Comparison of ENCODE assay signal across 21 cellular contexts in the genomic region with DNA sequence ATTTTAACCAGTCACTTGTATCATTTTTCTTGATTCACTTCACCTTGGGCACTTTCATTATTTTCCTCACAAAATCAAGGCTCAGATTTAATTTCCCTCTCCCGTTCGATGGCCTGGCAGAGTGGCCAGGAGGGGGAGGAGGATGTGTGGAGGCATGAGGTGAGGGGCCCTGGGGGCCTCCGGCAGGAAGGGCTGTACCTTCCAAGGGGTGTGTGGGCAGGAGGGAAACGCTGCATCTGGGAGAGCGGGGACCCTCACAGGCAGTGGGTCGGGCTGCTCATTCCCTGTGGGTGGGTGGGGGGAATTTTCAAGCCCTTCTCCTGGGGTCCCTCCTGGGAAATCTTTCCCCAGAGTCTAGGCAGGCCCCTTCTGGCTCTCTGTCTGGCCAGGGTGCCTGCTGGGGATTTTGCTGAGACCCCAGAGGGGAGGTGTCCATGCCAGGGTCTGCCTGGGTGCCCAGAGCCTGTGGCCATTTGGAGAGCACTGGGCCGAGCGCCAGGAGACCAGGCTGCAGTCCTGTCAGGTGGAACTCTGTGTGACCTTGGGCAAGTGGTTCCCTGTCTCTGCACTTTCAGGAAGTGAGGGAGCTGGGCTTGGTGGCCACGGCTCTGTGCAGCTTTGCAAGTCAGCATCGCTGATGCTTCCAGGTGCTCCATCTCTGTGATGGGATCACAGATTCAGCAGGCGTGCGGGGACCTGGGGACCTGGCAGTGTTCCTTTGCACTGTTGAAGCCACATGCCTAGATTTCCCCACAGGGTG.
A peak's percentile ranks its signal among the peaks of the same experiment; 100 is the strongest.
DNase-seq lines count a peak whose midpoint lies in the region; ATAC-seq, FAIRE-seq and TF ChIP-seq lines count a peak whose summit lies in the region.
"Had no signal": no experiment of that assay in that cellular context is flagged by ENCODE, and none has a peak within 500 bp of the region (broad histone marks: within the 10 kb centered on the region; RNA-seq: fewer than 3 reads in every experiment).

No MANE protein-coding gene starts in this region.

- H3K14ac ChIP-seq in H1 (ENCODE audit: insufficient read length) (no peak overlapping the region), neuronal stem cell (ENCODE audit: low read length) (no peak overlapping the region)

- no peak overlapping the region for H2BK120ac ChIP-seq in H1 (replicated peaks; ENCODE audit: low read depth, low read length)
- no peak overlapping the region for H2BK120ac ChIP-seq in neuronal stem cell (ENCODE audit: low read depth, low read length)

- no peaks in the 10 kb centered on the region for H3K79me2 ChIP-seq in Karpas-422 (ENCODE audit: low read length)
- no peaks in the 10 kb centered on the region for H3K79me2 ChIP-seq in H1 (ENCODE audit: control insufficient read depth in 1 of 2, insufficient read depth in 2 of 2, low read length in 2 of 2)

- H3K18ac ChIP-seq in H1 (ENCODE audit: extremely low read depth, low read length): no peak overlapping the region
- no peak overlapping the region for H3K18ac ChIP-seq in neuronal stem cell (ENCODE audit: low read length)

- peak overlapping the region in 6 of 11 experiments; percentile 8 to 78 (median 69); a peak in 9 of 22 replicates for H3K27ac ChIP-seq in BLaER1 treated with 17β-estradiol and CSF1 and Interleukin-3, amounts not matched to agents 10 nM and 100 nM
- H3K27ac ChIP-seq in Karpas-422 (ENCODE audit: low read length): no peak overlapping the region
- H3K27ac ChIP-seq in H1 (ENCODE audit: low read depth, low read length): no peak overlapping the region
- no peak overlapping the region for H3K27ac ChIP-seq in neuronal stem cell (replicated peaks; ENCODE audit: low read length)
- H3K27ac ChIP-seq: HL-60 had no signal

- TF ChIP-seq RAD21 in H1 (IDR thresholded peaks at IDR 0.05 in 1 of 2, conservative IDR thresholded peaks at IDR 0.05 in 1 of 2; ENCODE audit: low read depth in 2 of 2, low read length in 2 of 2): no peak

- no peaks in the 10 kb centered on the region for H3K9me2 ChIP-seq in Karpas-422 (replicated peaks; ENCODE audit: insufficient read depth, low read length)

- H2BK5ac ChIP-seq in H1 (ENCODE audit: low read depth, low read length) (no peak overlapping the region), neuronal stem cell (ENCODE audit: low read length) (no peak overlapping the region)

- peaks cover 0 to 50% (median 0%) of the 10 kb centered on the region in 11 experiments; a peak in 5 of 22 replicates for H3K27me3 ChIP-seq in BLaER1 treated with 17β-estradiol and CSF1 and Interleukin-3, amounts not matched to agents 10 nM and 100 nM
- no peaks in the 10 kb centered on the region for H3K27me3 ChIP-seq in Karpas-422 (ENCODE audit: low read length)
- no peaks in the 10 kb centered on the region for H3K27me3 ChIP-seq in H1 (replicated peaks in 1 of 4; ENCODE audit: control insufficient read depth in 3 of 4, extremely low read depth in 1 of 4, insufficient read depth in 3 of 4, low read length in 3 of 4)
- H3K27me3 ChIP-seq in neuronal stem cell (ENCODE audit: control insufficient read depth in 3 of 3, insufficient read depth in 3 of 3, low read depth in 1 of 3, low read length in 3 of 3): peaks cover 0 to 7% (median 0%) of the 10 kb centered on the region in 3 experiments

- no peak overlapping the region for H3K56ac ChIP-seq in H1 (replicated peaks; ENCODE audit: insufficient read length, low read depth, low read length)

- no peaks in the 10 kb centered on the region for H3K36me3 ChIP-seq in BLaER1 treated with 17β-estradiol and CSF1 and Interleukin-3, amounts not matched to agents 10 nM and 100 nM
- no peaks in the 10 kb centered on the region for H3K36me3 ChIP-seq in Karpas-422 (ENCODE audit: insufficient read depth, low read length)
- no peaks in the 10 kb centered on the region for H3K36me3 ChIP-seq in H1 (ENCODE audit: control insufficient read depth in 2 of 4, insufficient read depth in 4 of 4, low read length in 3 of 4)
- no peaks in the 10 kb centered on the region for H3K36me3 ChIP-seq in neuronal stem cell (replicated peaks in 1 of 2; ENCODE audit: control insufficient read depth in 2 of 2, insufficient read depth in 2 of 2, low read length in 2 of 2)

- H2BK20ac ChIP-seq in H1 (ENCODE audit: low read length): no peak overlapping the region; the same call in 1 of the 2 replicates

- H2BK12ac ChIP-seq in H1 (ENCODE audit: low read depth, low read length): no peak overlapping the region
- peak overlapping the region; percentile 8 for H2BK12ac ChIP-seq in neuronal stem cell (ENCODE audit: low read length)

- no peak overlapping the region for H2BK15ac ChIP-seq in H1 (ENCODE audit: low read length)
- H2BK15ac ChIP-seq in neuronal stem cell (ENCODE audit: low read length): no peak overlapping the region

- H4K8ac ChIP-seq in H1 (ENCODE audit: extremely low read depth, insufficient read depth, low read length) (no peak overlapping the region), neuronal stem cell (ENCODE audit: low read depth, low read length) (no peak overlapping the region)

- H3K9me3 ChIP-seq in BLaER1 treated with 17β-estradiol and CSF1 and Interleukin-3, amounts not matched to agents 10 nM and 100 nM (replicated peaks in 1 of 11): peaks cover 0 to 29% (median 11%) of the 10 kb centered on the region in 11 experiments; a peak in 10 of 22 replicates
- H3K9me3 ChIP-seq in Karpas-422 (ENCODE audit: low read length) (no peaks in the 10 kb centered on the region), H1 (ENCODE audit: insufficient read depth in 2 of 2, low read depth in 1 of 2, low read length in 1 of 2) (no peaks in the 10 kb centered on the region), neuronal stem cell (replicated peaks in 1 of 2; ENCODE audit: control insufficient read depth in 2 of 2, insufficient read depth in 1 of 2, low read depth in 1 of 2, low read length in 2 of 2) (no peaks in the 10 kb centered on the region)

- ATAC-seq in HG03439 (IDR thresholded peaks at IDR 0.05; ENCODE audit: unreplicated experiment): no peak
- ATAC-seq: HCT116, T-cell had no signal

- H3K9ac ChIP-seq in BLaER1 treated with 17β-estradiol and CSF1 and Interleukin-3, amounts not matched to agents 10 nM and 100 nM: peak overlapping the region in 6 of 11 experiments; percentile 0 to 64 (median 35); a peak in 6 of 22 replicates
- H3K9ac ChIP-seq in Karpas-422 (ENCODE audit: low read length): peak overlapping the region; percentile 20; the same call in 1 of the 2 replicates
- no peak overlapping the region; a peak in 2 of 7 replicates for H3K9ac ChIP-seq in H1 (replicated peaks in 1 of 4; ENCODE audit: extremely low read depth in 1 of 4, low read depth in 3 of 4, low read length in 3 of 4)
- no peak overlapping the region for H3K9ac ChIP-seq in neuronal stem cell (ENCODE audit: low read depth, low read length, poor library complexity)

- no peak for TF ChIP-seq POLR2A in H1 (IDR thresholded peaks at IDR 0.05; ENCODE audit: control extremely low read depth in 1 of 2, low read depth in 2 of 2, low read length in 2 of 2)

- peaks cover 0 to 20% (median 0%) of the 10 kb centered on the region in 11 experiments; a peak in 3 of 22 replicates for H4K20me1 ChIP-seq in BLaER1 treated with 17β-estradiol and CSF1 and Interleukin-3, amounts not matched to agents 10 nM and 100 nM
- H4K20me1 ChIP-seq in Karpas-422 (ENCODE audit: insufficient read depth, low read depth, low read length) (no peaks in the 10 kb centered on the region), H1 (replicated peaks in 1 of 2; ENCODE audit: control insufficient read depth in 1 of 2, insufficient read depth in 2 of 2, low read length in 2 of 2) (no peaks in the 10 kb centered on the region)

- H4K91ac ChIP-seq in H1 (replicated peaks; ENCODE audit: insufficient read length, low read length) (no peak overlapping the region), neuronal stem cell (ENCODE audit: low read depth, low read length, poor library complexity) (no peak overlapping the region)

- TF ChIP-seq EP300 in H1 (IDR thresholded peaks at IDR 0.05; ENCODE audit: borderline replicate concordance in 1 of 2, low read depth in 2 of 2, low read length in 2 of 2): no peak

- no peaks in the 10 kb centered on the region for H3K23me2 ChIP-seq in H1 (ENCODE audit: low read depth, low read length)

- no peak overlapping the region for H3K23ac ChIP-seq in H1 (ENCODE audit: insufficient read length)
- H3K23ac ChIP-seq in neuronal stem cell (ENCODE audit: low read depth, low read length, poor library complexity): no peak overlapping the region

- no peak overlapping the region for H2AK5ac ChIP-seq in H1 (ENCODE audit: low read depth, low read length)
- peak overlapping the region; percentile 33 for H2AK5ac ChIP-seq in neuronal stem cell (ENCODE audit: low read depth, low read length)

- POLR2A ChIA-PET in H1 (lab: Charles Lee; ENCODE audit: partially characterized antibody): no interaction called here

- no peak for TF ChIP-seq CTCF in H1 (IDR thresholded peaks at IDR 0.05; ENCODE audit: control extremely low read depth in 1 of 3, insufficient read depth in 1 of 3, low read depth in 1 of 3, low read length in 3 of 3)

- DNase-seq in Karpas-422 (no peak), H1 (ENCODE audit: low read depth in 1 of 2, low spot score in 2 of 2) (no peak), neuronal stem cell (ENCODE audit: low spot score) (no peak), retina (no peak)
- DNase-seq in stimulated activated CD4-positive, alpha-beta T cell treated with anti-CD3 and anti-CD28 coated beads, Interleukin-4, amount 100 ng/mL, for 4 hours: no peak
- DNase-seq: Calu3, GOT3, NCI-H1092 treated with DMSO at 0.1 percent for 48 hours, NCI-H1436, NCI-H187, NCI-H2081 treated with DMSO at 0.1 percent for 48 hours, NCI-H2171, NCI-H345, NCI-H510A treated with DMSO at 0.1 percent for 48 hours, T-cell had no signal

- WGBS in H1 (ENCODE audit: extremely low coverage in 1 of 2, insufficient coverage in 1 of 2, insufficient read length in 1 of 2, insufficient replicate concordance in 2 of 2, low coverage in 1 of 2, low lambda C conversion rate in 2 of 2, missing lambda C conversion rate in 1 of 2), 2 experiments: 88% methylated on average over 10 of the region's 12 CpGs; no CpG with 5 or more reads in 1 of the 2 experiments
- no CpG with 5 or more reads among the region's 12 CpGs for WGBS in neuronal stem cell (ENCODE audit: extremely low coverage in 2 of 2, insufficient read length in 2 of 2, insufficient replicate concordance in 1 of 2), 2 donors

- H3K4ac ChIP-seq in H1 (replicated peaks; ENCODE audit: insufficient read length, low read depth, low read length) (no peak overlapping the region), neuronal stem cell (ENCODE audit: low read length) (no peak overlapping the region)

- CTCF ChIA-PET in H1 (lab: Charles Lee; ENCODE audit: partially characterized antibody): no interaction called here

- 0 out of 20 replicates have a peak overlapping the region, but pooled peaks of 1 of the 10 experiments have one; percentile 31 for H3K4me3 ChIP-seq in BLaER1 treated with 17β-estradiol and CSF1 and Interleukin-3, amounts not matched to agents 10 nM and 100 nM
- no peak overlapping the region for H3K4me3 ChIP-seq in Karpas-422 (ENCODE audit: low read length)
- H3K4me3 ChIP-seq in H1 (ENCODE audit: extremely low read depth in 1 of 4, insufficient read depth in 2 of 4, low read depth in 3 of 4, low read length in 4 of 4): no peak overlapping the region
- H3K4me3 ChIP-seq in neuronal stem cell (ENCODE audit: low read length in 2 of 2): no peak overlapping the region

- no peak for FAIRE-seq in H1 (lab: Jason Lieb, UNC)
- FAIRE-seq: GM18507, RCC 7860 had no signal

- H3K4me2 ChIP-seq in BLaER1 treated with 17β-estradiol and CSF1 and Interleukin-3, amounts not matched to agents 10 nM and 100 nM: peak overlapping the region; percentile 49 to 94 (median 81); a peak in 21 of 22 replicates
- no peak overlapping the region for H3K4me2 ChIP-seq in Karpas-422 (ENCODE audit: low read depth, low read length, poor library complexity, severe bottlenecking)
- no peak overlapping the region for H3K4me2 ChIP-seq in H1 (ENCODE audit: insufficient read depth in 1 of 2, low read depth in 2 of 2, low read length in 2 of 2)
- no peak overlapping the region for H3K4me2 ChIP-seq in neuronal stem cell (ENCODE audit: insufficient read depth, low read length, poor library complexity, severe bottlenecking)

- H3K79me1 ChIP-seq in H1 (ENCODE audit: low read depth, low read length) (no peaks in the 10 kb centered on the region), neuronal stem cell (ENCODE audit: low read depth, low read length) (no peaks in the 10 kb centered on the region)

- H4K5ac ChIP-seq in H1 (ENCODE audit: insufficient read length, low read depth, low read length): no peak overlapping the region

- H2AFZ ChIP-seq in Karpas-422 (ENCODE audit: low read length) (peak overlapping the region; percentile 56), H1 (ENCODE audit: low read length) (0 out of 2 replicates have a peak overlapping the region, but pooled peaks have one; percentile 58), neuronal stem cell (ENCODE audit: low read length) (no peak overlapping the region)

- H3K4me1 ChIP-seq in BLaER1 treated with 17β-estradiol and CSF1 and Interleukin-3, amounts not matched to agents 10 nM and 100 nM: peaks cover 37 to 51% (median 45%) of the 10 kb centered on the region in 10 experiments
- H3K4me1 ChIP-seq in Karpas-422 (ENCODE audit: low read length) (peaks cover 9% of the 10 kb centered on the region), H1 (replicated peaks in 1 of 4; ENCODE audit: control insufficient read depth in 3 of 4, insufficient read depth in 4 of 4, low read length in 3 of 4) (no peaks in the 10 kb centered on the region; a peak in 1 of 7 replicates), neuronal stem cell (ENCODE audit: control insufficient read depth in 2 of 2, insufficient read depth in 1 of 2, low read depth in 1 of 2, low read length in 2 of 2) (peaks cover 4 to 13% of the 10 kb centered on the region in 2 donors)

Comparison
In these comparisons a context has a peak if more than half of its experiments do, and no peak if none do; other contexts are left out.
1. H3K27ac ChIP-seq: peak in BLaER1 treated with 17β-estradiol and CSF1 and Interleukin-3, amounts not matched to agents 10 nM and 100 nM (6 of 11); none in Karpas-422 (single experiment), H1 (single experiment) and neuronal stem cell (single experiment).
2. H3K4me2 ChIP-seq: peak in BLaER1 treated with 17β-estradiol and CSF1 and Interleukin-3, amounts not matched to agents 10 nM and 100 nM (11 of 11); none in Karpas-422 (single experiment), H1 (0 of 2) and neuronal stem cell (single experiment).
3. H3K9ac ChIP-seq: peak in BLaER1 treated with 17β-estradiol and CSF1 and Interleukin-3, amounts not matched to agents 10 nM and 100 nM (6 of 11) and Karpas-422 (single experiment); none in H1 (0 of 4) and neuronal stem cell (single experiment).